ENCODE assay signal across 10 cellular contexts in the genomic region with DNA sequence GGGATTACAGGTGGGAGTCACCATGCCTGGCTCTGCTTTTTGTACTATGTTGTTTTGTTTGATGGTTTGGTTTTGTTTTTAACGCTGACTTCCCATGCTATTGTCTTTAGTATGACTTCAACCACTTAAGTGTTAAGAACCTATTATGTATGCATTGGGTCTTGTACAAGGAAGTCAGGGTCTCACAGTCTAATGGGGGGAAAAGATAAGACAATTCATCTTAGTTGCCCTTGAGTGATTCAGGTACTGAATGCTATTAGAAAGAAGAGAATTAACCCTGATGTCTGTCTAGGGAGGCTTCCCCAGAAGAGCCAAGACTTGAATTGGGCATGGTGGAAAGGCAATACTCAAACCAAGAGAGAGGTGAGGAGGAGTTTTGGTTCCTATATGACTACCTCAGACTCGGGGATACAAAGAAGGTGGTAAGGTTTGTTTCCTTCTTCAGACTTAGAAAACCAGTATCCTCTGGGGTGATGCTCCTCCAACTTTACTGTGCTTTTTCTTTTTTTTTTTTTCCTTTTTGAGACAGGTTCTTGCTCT.
DNase-seq lines count a peak whose midpoint lies in the region; ATAC-seq and TF ChIP-seq lines count a peak whose summit lies in the region.
"Had no signal": no experiment of that assay in that cellular context is flagged by ENCODE, and none has a peak within 500 bp of the region (broad histone marks: within the 10 kb centered on the region; RNA-seq: fewer than 3 reads in every experiment).

No MANE protein-coding gene starts in this region.

- H3K4me3 Mint-ChIP-seq in activated CD4-positive, alpha-beta T cell treated with anti-CD3 and anti-CD28 coated beads, Interleukin-2, amount 10 ng/mL, durations not matched to agents 24 days and 14 days, result peak overlapping the region; percentile 70
- no peak overlapping the region for H3K4me3 Mint-ChIP-seq in nephron
- H3K4me3 Mint-ChIP-seq: brain had no signal

- no peaks in the 10 kb centered on the region for H3K27me3 Mint-ChIP-seq in activated CD4-positive, alpha-beta T cell treated with anti-CD3 and anti-CD28 coated beads, Interleukin-2, amount 10 ng/mL, durations not matched to agents 24 days and 14 days
- H3K27me3 Mint-ChIP-seq in nephron (ENCODE audit: low read depth), result peaks cover 3% of the 10 kb centered on the region
- H3K27me3 Mint-ChIP-seq: brain had no signal

- peak; percentile 56 for ATAC-seq in GM21526 (IDR thresholded peaks at IDR 0.05; ENCODE audit: low FRiP score, unreplicated experiment)
- peak; percentile 83 for ATAC-seq in HG03432 (IDR thresholded peaks at IDR 0.05; ENCODE audit: unreplicated experiment)

- H3K4me1 Mint-ChIP-seq in activated CD4-positive, alpha-beta T cell treated with anti-CD3 and anti-CD28 coated beads, Interleukin-2, amount 10 ng/mL, durations not matched to agents 24 days and 14 days, result peaks cover 72% of the 10 kb centered on the region
- peaks cover 60% of the 10 kb centered on the region for H3K4me1 Mint-ChIP-seq in nephron

- TF ChIP-seq CTCF in nephron (IDR thresholded peaks at IDR 0.05; ENCODE audit: unreplicated experiment in 3 of 3), result no peak

- intact Hi-C loops in activated CD4-positive, alpha-beta T cell treated with anti-CD3 and anti-CD28 coated beads, Interleukin-2, amount 10 ng/mL, durations not matched to agents 24 days and 14 days (cut with micrococcal nuclease), result loop anchor here (1.0 to 2.0 kb wide), 8 partner anchors 9 to 91 kb away; a partner anchor contains a TSS

- H3K9me3 Mint-ChIP-seq in activated CD4-positive, alpha-beta T cell treated with anti-CD3 and anti-CD28 coated beads, Interleukin-2, amount 10 ng/mL, durations not matched to agents 24 days and 14 days, result no peaks in the 10 kb centered on the region
- no peaks in the 10 kb centered on the region for H3K9me3 Mint-ChIP-seq in nephron
- H3K9me3 Mint-ChIP-seq: brain had no signal

- peak overlapping the region; percentile 98 for H3K27ac Mint-ChIP-seq in activated CD4-positive, alpha-beta T cell treated with anti-CD3 and anti-CD28 coated beads, Interleukin-2, amount 10 ng/mL, durations not matched to agents 24 days and 14 days
- peak overlapping the region in 2 of 3 experiments; percentile 26 to 65 for H3K27ac Mint-ChIP-seq in nephron

- peak; percentile 81 for DNase-seq in activated CD4-positive, alpha-beta T cell treated with anti-CD3 and anti-CD28 coated beads, Interleukin-2, amount 10 ng/mL, durations not matched to agents 24 days and 14 days
- no peak for DNase-seq in activated CD4-positive, alpha-beta T cell treated with anti-CD3 and anti-CD28 coated beads, Interleukin-2, amount 50 U/mL, for 1 hour
- no peak for DNase-seq in activated CD4-positive, CD25-positive, alpha-beta regulatory T cell treated with anti-CD3 and anti-CD28 coated beads, Interleukin-2, amount 50 U/mL, for 72 hours
- DNase-seq in DMS53 treated with DMSO at 0.1 percent for 48 hours (lab: John Stamatoyannopoulos, UW; ENCODE audit: unreplicated experiment), result no peak
- no peak for DNase-seq in NOMO-1 treated with DMSO at 0.1 percent for 48 hours (lab: John Stamatoyannopoulos, UW; ENCODE audit: unreplicated experiment)
- DNase-seq: psoas muscle had no signal

- peaks cover 34% of the 10 kb centered on the region for H3K36me3 Mint-ChIP-seq in activated CD4-positive, alpha-beta T cell treated with anti-CD3 and anti-CD28 coated beads, Interleukin-2, amount 10 ng/mL, durations not matched to agents 24 days and 14 days (ENCODE audit: low read depth)
- peaks cover 3% of the 10 kb centered on the region for H3K36me3 Mint-ChIP-seq in nephron (ENCODE audit: low read depth)
